1 cellular context compared by ENCODE assay signal in the genomic region with DNA sequence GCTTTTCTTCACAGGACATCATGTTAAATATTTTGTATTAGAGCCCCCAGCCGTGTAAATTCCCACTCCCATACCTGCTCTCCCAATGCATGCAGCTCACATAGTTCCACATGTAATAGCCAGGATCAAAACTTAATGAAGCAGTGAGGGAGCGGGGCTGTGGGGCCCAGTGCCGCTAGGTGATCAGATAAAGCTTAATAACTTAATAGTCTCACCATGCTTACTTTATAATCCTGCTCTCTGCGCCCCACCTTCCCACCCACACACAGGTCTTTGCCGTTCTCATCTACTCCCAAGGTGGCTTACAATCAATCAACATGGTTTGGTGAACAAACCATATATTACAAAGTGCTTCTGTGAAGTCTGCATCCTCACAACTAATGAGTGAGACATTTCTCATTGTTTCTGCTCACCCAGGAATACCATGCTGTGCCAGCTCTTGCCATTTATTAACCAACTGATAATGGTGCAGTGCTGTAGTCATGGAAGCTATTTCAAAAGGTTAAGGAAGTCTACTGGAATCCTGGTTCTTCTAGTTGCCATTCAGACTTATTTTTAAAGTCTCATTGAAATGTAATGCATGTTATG.
TF ChIP-seq lines count a peak whose summit lies in the region.

No MANE protein-coding gene starts in this region.

TF ChIP-seq in IMR-90, 13 proteins besides CTCF, POLR2A, EP300 and RAD21:
- TF ChIP-seq USF2 (IDR thresholded peaks at IDR 0.05; ENCODE audit: low read depth, low read length) (no peak), SMC3 (IDR thresholded peaks at IDR 0.05; ENCODE audit: low read depth, low read length) (no peak), RFX5 (IDR thresholded peaks at IDR 0.05; ENCODE audit: low read depth, low read length) (no peak), CHD1 (IDR thresholded peaks at IDR 0.05; ENCODE audit: low read depth, low read length) (no peak), ELK1 (IDR thresholded peaks at IDR 0.05; ENCODE audit: borderline replicate concordance, low read depth, low read length) (no peak), MAZ (IDR thresholded peaks at IDR 0.05; ENCODE audit: borderline replicate concordance, low read depth, low read length) (no peak), NFE2L2 (IDR thresholded peaks at IDR 0.05; ENCODE audit: low read depth, low read length) (no peak), RCOR1 (IDR thresholded peaks at IDR 0.05; ENCODE audit: insufficient replicate concordance, low read length) (no peak), MAFK (IDR thresholded peaks at IDR 0.05; ENCODE audit: low read depth, low read length) (no peak), CEBPB (IDR thresholded peaks at IDR 0.05; ENCODE audit: low read depth, low read length) (no peak), BHLHE40 (IDR thresholded peaks at IDR 0.05; ENCODE audit: low read depth, low read length) (no peak)
